15 cellular contexts compared by ENCODE assay signal in genomic region chr6:129643968-129644367, GRCh38.
A peak's percentile ranks its signal among the peaks of the same experiment; 100 is the strongest.
DNase-seq lines count a peak whose midpoint lies in the region; ATAC-seq and TF ChIP-seq lines count a peak whose summit lies in the region.
"Had no signal": no experiment of that assay in that cellular context is flagged by ENCODE, and none has a peak within 500 bp of the region (broad histone marks: within the 10 kb centered on the region; RNA-seq: fewer than 3 reads in every experiment).

No MANE protein-coding gene starts in this region.

- TF ChIP-seq RAD21 in SK-N-SH (IDR thresholded peaks at IDR 0.05; ENCODE audit: low read length): no peak

- H3K9me3 ChIP-seq in SK-N-SH (no peaks in the 10 kb centered on the region), left lung (no peaks in the 10 kb centered on the region), upper lobe of left lung (no peaks in the 10 kb centered on the region)
- H3K9me3 ChIP-seq: tibial artery had no signal

- intact Hi-C loops in left lung (cut with DNase I): no loop called here

- DNase-seq in SK-N-SH: no peak
- DNase-seq in left lung: no peak
- no peak for DNase-seq in upper lobe of left lung
- no peak for DNase-seq in middle frontal gyrus (ENCODE audit: extremely low spot score, low spot score)
- DNase-seq in medulla oblongata (ENCODE audit: extremely low spot score): no peak
- DNase-seq in NCI-H1105 (lab: John Stamatoyannopoulos, UW): no peak
- DNase-seq: activated naive CD4-positive, alpha-beta T cell; CD4-positive, alpha-beta memory T cell; naive thymus-derived CD4-positive, alpha-beta T cell; NCI-H2029 treated with DMSO at 0.1 percent for 48 hours; NK-92 treated with Interleukin-12 subunit alpha and Interleukin-12 subunit beta, amount 100 ng/mL, for 24 hours; tibial artery; WERI-Rb-1 had no signal

- WGBS in SK-N-SH (ENCODE audit: low lambda C conversion rate): 66% methylated on average over 3 of the region's 3 CpGs
- 61 to 75% methylated on average over 3 of the region's 3 CpGs for whole genome bisulfite sequencing in upper lobe of left lung, 2 donors

- H3K4me1 Mint-ChIP-seq in brain: peaks cover 58% of the 10 kb centered on the region

- no peak overlapping the region for H2AFZ ChIP-seq in SK-N-SH (ENCODE audit: low read depth)

- H3K36me3 ChIP-seq in SK-N-SH (replicated peaks in 1 of 2; ENCODE audit: control insufficient read depth in 1 of 2, insufficient read depth in 2 of 2, low read length in 1 of 2) (peaks cover 0 to 26% of the 10 kb centered on the region in 2 experiments), left lung (peaks cover 0 to 3% of the 10 kb centered on the region in 2 donors), upper lobe of left lung (peaks cover 0 to 9% (median 0%) of the 10 kb centered on the region in 4 donors)
- H3K36me3 ChIP-seq: tibial artery, WERI-Rb-1 had no signal

- H4K20me1 ChIP-seq in SK-N-SH (ENCODE audit: insufficient read depth): no peaks in the 10 kb centered on the region

- peaks cover 93% of the 10 kb centered on the region for H3K79me2 ChIP-seq in SK-N-SH (ENCODE audit: insufficient read depth)

- H3K9me3 Mint-ChIP-seq in brain: no peaks in the 10 kb centered on the region
- H3K9me3 Mint-ChIP-seq: CD4-positive, alpha-beta memory T cell; naive thymus-derived CD4-positive, alpha-beta T cell had no signal

- POLR2A ChIA-PET in SK-N-SH (lab: Yijun Ruan, JAX): no interaction called here

- TF ChIP-seq CTCF in SK-N-SH (IDR thresholded peaks at IDR 0.05) (no peak), brain (conservative IDR thresholded peaks at IDR 0.05) (no peak), left lung (IDR thresholded peaks at IDR 0.05) (no peak), upper lobe of left lung (IDR thresholded peaks at IDR 0.05) (no peak)

- no peaks in the 10 kb centered on the region for H3K36me3 Mint-ChIP-seq in brain

- H3K9ac ChIP-seq in SK-N-SH: no peak overlapping the region; the same call in 1 of the 2 replicates

- CTCF ChIA-PET in SK-N-SH (lab: Yijun Ruan, JAX): no interaction called here

- peak overlapping the region in 4 of 5 experiments; percentile 15 to 84 (median 62) for H3K27ac Mint-ChIP-seq in brain
- H3K27ac Mint-ChIP-seq: CD4-positive, alpha-beta memory T cell; naive thymus-derived CD4-positive, alpha-beta T cell had no signal

- H3K4me1 ChIP-seq in SK-N-SH (ENCODE audit: control insufficient read depth in 1 of 2, insufficient read depth in 2 of 2, low read depth in 1 of 2, low read length in 1 of 2) (peaks cover 3 to 57% of the 10 kb centered on the region in 2 experiments), left lung (peaks cover 23 to 39% of the 10 kb centered on the region in 2 donors), upper lobe of left lung (peaks cover 23 to 45% (median 40%) of the 10 kb centered on the region in 4 donors)

- H3K4me3 Mint-ChIP-seq in brain: no peak overlapping the region
- H3K4me3 Mint-ChIP-seq: CD4-positive, alpha-beta memory T cell; naive thymus-derived CD4-positive, alpha-beta T cell had no signal

- H3K9me2 ChIP-seq in SK-N-SH: no peaks in the 10 kb centered on the region

- H3K27me3 Mint-ChIP-seq in brain: no peaks in the 10 kb centered on the region
- H3K27me3 Mint-ChIP-seq: CD4-positive, alpha-beta memory T cell had no signal

- TF ChIP-seq POLR2A in upper lobe of left lung (IDR thresholded peaks at IDR 0.05): no peak

- no peaks in the 10 kb centered on the region for H3K27me3 ChIP-seq in SK-N-SH (ENCODE audit: insufficient read depth)
- no peaks in the 10 kb centered on the region for H3K27me3 ChIP-seq in left lung
- H3K27me3 ChIP-seq in upper lobe of left lung: no peaks in the 10 kb centered on the region
- H3K27me3 ChIP-seq: tibial artery had no signal

- no peak overlapping the region for H3K4me2 ChIP-seq in SK-N-SH

- H3K27ac ChIP-seq in SK-N-SH (ENCODE audit: low read depth in 2 of 2, low read length in 1 of 2) (peak overlapping the region; percentile 86 to 91), left lung (peak overlapping the region; percentile 14 to 51), upper lobe of left lung (peak overlapping the region in 3 of 4 donors; percentile 8 to 75 (median 21))
- H3K27ac ChIP-seq: tibial artery, WERI-Rb-1 had no signal

- ATAC-seq in SK-N-SH treated with all-trans-retinoic acid at 6 μM for 48 hours (no peak), left lung (no peak), upper lobe of left lung (ENCODE audit: low FRiP score in 2 of 2) (no peak)
- ATAC-seq: naive thymus-derived CD4-positive, alpha-beta T cell had no signal

- peaks cover 71% of the 10 kb centered on the region for H3F3A ChIP-seq in SK-N-SH (replicated peaks; ENCODE audit: insufficient read depth)

- H3K4me3 ChIP-seq in SK-N-SH (ENCODE audit: low read depth in 2 of 2, low read length in 1 of 2) (no peak overlapping the region), left lung (no peak overlapping the region), upper lobe of left lung (no peak overlapping the region)
- H3K4me3 ChIP-seq: tibial artery had no signal

- no peak for TF ChIP-seq EP300 in SK-N-SH (IDR thresholded peaks at IDR 0.05; ENCODE audit: borderline replicate concordance in 1 of 2, low read depth in 1 of 2, low read length in 1 of 2)
- no peak for TF ChIP-seq EP300 in upper lobe of left lung (IDR thresholded peaks at IDR 0.05)

TF ChIP-seq in SK-N-SH, 30 proteins besides CTCF, POLR2A, EP300 and RAD21:
- TF ChIP-seq MXI1 (IDR thresholded peaks at IDR 0.05; ENCODE audit: low read depth, low read length) (no peak), POLR2AphosphoS5 (IDR thresholded peaks at IDR 0.05; ENCODE audit: low read depth, low read length) (no peak)
TF ChIP-seq in SK-N-SH: peak in this region for 0.

TF ChIP-seq in SK-N-SH treated with all-trans-retinoic acid at 6 μM for 48 hours, 23 proteins besides CTCF, POLR2A, EP300 and RAD21 (continues in another document):
- TF ChIP-seq OSR1 (CRISPR knock-in tag; IDR thresholded peaks at IDR 0.05): no peak
- TF ChIP-seq TOX (CRISPR knock-in tag; IDR thresholded peaks at IDR 0.05; ENCODE audit: borderline replicate concordance): no peak
- no peak for TF ChIP-seq BACH2 (CRISPR knock-in tag; IDR thresholded peaks at IDR 0.05; ENCODE audit: borderline replicate concordance)
- TF ChIP-seq, protein P1, sequence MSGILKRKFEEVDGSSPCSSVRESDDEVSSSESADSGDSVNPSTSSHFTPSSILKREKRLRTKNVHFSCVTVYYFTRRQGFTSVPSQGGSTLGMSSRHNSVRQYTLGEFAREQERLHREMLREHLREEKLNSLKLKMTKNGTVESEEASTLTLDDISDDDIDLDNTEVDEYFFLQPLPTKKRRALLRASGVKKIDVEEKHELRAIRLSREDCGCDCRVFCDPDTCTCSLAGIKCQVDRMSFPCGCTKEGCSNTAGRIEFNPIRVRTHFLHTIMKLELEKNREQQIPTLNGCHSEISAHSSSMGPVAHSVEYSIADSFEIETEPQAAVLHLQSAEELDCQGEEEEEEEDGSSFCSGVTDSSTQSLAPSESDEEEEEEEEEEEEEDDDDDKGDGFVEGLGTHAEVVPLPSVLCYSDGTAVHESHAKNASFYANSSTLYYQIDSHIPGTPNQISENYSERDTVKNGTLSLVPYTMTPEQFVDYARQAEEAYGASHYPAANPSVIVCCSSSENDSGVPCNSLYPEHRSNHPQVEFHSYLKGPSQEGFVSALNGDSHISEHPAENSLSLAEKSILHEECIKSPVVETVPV (CRISPR knock-in tag; IDR thresholded peaks at IDR 0.05): no peak
- no peak for TF ChIP-seq ZC3H10 (CRISPR knock-in tag; IDR thresholded peaks at IDR 0.05)
- TF ChIP-seq ZFP3 (CRISPR knock-in tag; IDR thresholded peaks at IDR 0.05): no peak
- TF ChIP-seq ARNTL (CRISPR knock-in tag; IDR thresholded peaks at IDR 0.05; ENCODE audit: borderline replicate concordance, low read depth): no peak
- no peak for TF ChIP-seq ZFP30 (CRISPR knock-in tag; IDR thresholded peaks at IDR 0.05)
- TF ChIP-seq ESRRG (CRISPR knock-in tag; IDR thresholded peaks at IDR 0.05): no peak
- TF ChIP-seq RARB (CRISPR knock-in tag; IDR thresholded peaks at IDR 0.05): no peak
- TF ChIP-seq ZNF70 (CRISPR knock-in tag; IDR thresholded peaks at IDR 0.05): no peak
- TF ChIP-seq CSDC2 (CRISPR knock-in tag; IDR thresholded peaks at IDR 0.05): no peak
- TF ChIP-seq ZNF565 (CRISPR knock-in tag; conservative IDR thresholded peaks at IDR 0.05; ENCODE audit: low read depth): no peak
- TF ChIP-seq ZNF8 (CRISPR knock-in tag; IDR thresholded peaks at IDR 0.05): no peak
- TF ChIP-seq ISL1 (CRISPR knock-in tag; IDR thresholded peaks at IDR 0.05): no peak
- no peak for TF ChIP-seq GLIS3 (CRISPR knock-in tag; IDR thresholded peaks at IDR 0.05)
- TF ChIP-seq, protein P2, sequence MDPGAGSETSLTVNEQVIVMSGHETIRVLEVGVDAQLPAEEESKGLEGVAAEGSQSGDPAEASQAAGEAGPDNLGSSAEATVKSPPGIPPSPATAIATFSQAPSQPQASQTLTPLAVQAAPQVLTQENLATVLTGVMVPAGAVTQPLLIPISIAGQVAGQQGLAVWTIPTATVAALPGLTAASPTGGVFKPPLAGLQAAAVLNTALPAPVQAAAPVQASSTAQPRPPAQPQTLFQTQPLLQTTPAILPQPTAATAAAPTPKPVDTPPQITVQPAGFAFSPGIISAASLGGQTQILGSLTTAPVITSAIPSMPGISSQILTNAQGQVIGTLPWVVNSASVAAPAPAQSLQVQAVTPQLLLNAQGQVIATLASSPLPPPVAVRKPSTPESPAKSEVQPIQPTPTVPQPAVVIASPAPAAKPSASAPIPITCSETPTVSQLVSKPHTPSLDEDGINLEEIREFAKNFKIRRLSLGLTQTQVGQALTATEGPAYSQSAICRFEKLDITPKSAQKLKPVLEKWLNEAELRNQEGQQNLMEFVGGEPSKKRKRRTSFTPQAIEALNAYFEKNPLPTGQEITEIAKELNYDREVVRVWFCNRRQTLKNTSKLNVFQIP (CRISPR knock-in tag; IDR thresholded peaks at IDR 0.05; ENCODE audit: borderline replicate concordance, low read depth): no peak

Comparison
In these comparisons a context has a peak if more than half of its experiments do, and no peak if none do; other contexts are left out.
1. H3K27ac ChIP-seq: peak in every context shown above with its lines; median percentile 88 in SK-N-SH; 32 in left lung; 21 in upper lobe of left lung.